33 cellular contexts compared by ENCODE assay signal in genomic region chr1:76010802-76011201, GRCh38.
DNase-seq lines count a peak whose midpoint lies in the region; ATAC-seq, FAIRE-seq and TF ChIP-seq lines count a peak whose summit lies in the region.
"Had no signal": no experiment of that assay in that cellular context is flagged by ENCODE, and none has a peak within 500 bp of the region (broad histone marks: within the 10 kb centered on the region; RNA-seq: fewer than 3 reads in every experiment).

No MANE protein-coding gene starts in this region.

- H3K9me3 ChIP-seq in K562 (replicated peaks; ENCODE audit: control insufficient read depth, insufficient read depth, low read depth, low read length) (no peaks in the 10 kb centered on the region), trophoblast cell (ENCODE audit: insufficient read depth, low read depth, low read length) (no peaks in the 10 kb centered on the region)
- H3K9me3 ChIP-seq: A549, BE2C, BLaER1, Caco-2 had no signal

- H3K4me3 ChIP-seq in K562: no peak overlapping the region
- H3K4me3 ChIP-seq in trophoblast cell (ENCODE audit: low read depth, low read length): no peak overlapping the region
- H3K4me3 ChIP-seq: A549; BLaER1; BLaER1 treated with 17β-estradiol and CSF1 and Interleukin-3, amounts not matched to agents 10 nM and 100 nM had no signal

- no peak overlapping the region for H3K27ac ChIP-seq in K562 (ENCODE audit: extremely low read depth, low read depth, low read length)
- no peak overlapping the region for H3K27ac ChIP-seq in trophoblast cell (ENCODE audit: low read depth, low read length)
- H3K27ac ChIP-seq: 22Rv1; A549; BLaER1; BLaER1 treated with 17β-estradiol and CSF1 and Interleukin-3, amounts not matched to agents 10 nM and 100 nM; C4-2B had no signal

- TF ChIP-seq CTCF in K562 (IDR thresholded peaks at IDR 0.05 in 2 of 3, conservative IDR thresholded peaks at IDR 0.05 in 1 of 3; ENCODE audit: insufficient read depth in 2 of 3, low read depth in 1 of 3, low read length in 3 of 3): no peak

- peak overlapping the region; percentile 5 for H2BK120ac ChIP-seq in trophoblast cell (ENCODE audit: insufficient read depth, low read length, poor library complexity)

- FAIRE-seq in K562 (lab: Jason Lieb, UNC): no peak
- FAIRE-seq: A204.1, A549, D721Med had no signal

- H3K36me3 ChIP-seq in K562 (ENCODE audit: control insufficient read depth, insufficient read depth, low read length) (no peaks in the 10 kb centered on the region), trophoblast cell (ENCODE audit: control insufficient read depth in 1 of 2, insufficient read depth in 2 of 2, low read length in 2 of 2) (no peaks in the 10 kb centered on the region)
- H3K36me3 ChIP-seq: BE2C; BLaER1; BLaER1 treated with 17β-estradiol and CSF1 and Interleukin-3, amounts not matched to agents 10 nM and 100 nM had no signal

- no peak for ATAC-seq in K562
- no peak for ATAC-seq in GM18517 (IDR thresholded peaks at IDR 0.05; ENCODE audit: unreplicated experiment)
- no peak for ATAC-seq in GM18867 (IDR thresholded peaks at IDR 0.05; ENCODE audit: unreplicated experiment)
- ATAC-seq: A549; CD8-positive, alpha-beta T cell had no signal

- no TSS peak for BruUV-seq in K562 (replicated peaks; lab: Mats Ljungman, UMichigan)

- no peak for TF ChIP-seq POLR2A in K562 (conservative IDR thresholded peaks at IDR 0.05)

- peak overlapping the region; percentile 44 for H2BK12ac ChIP-seq in trophoblast cell (ENCODE audit: low read length)

- peak overlapping the region; percentile 13 for H3K14ac ChIP-seq in trophoblast cell (ENCODE audit: low read length)

- TF ChIP-seq RAD21 in K562 (CRISPR knock-in tag; conservative IDR thresholded peaks at IDR 0.05 in 1 of 2, IDR thresholded peaks at IDR 0.05 in 1 of 2): no peak

- no peak overlapping the region for H4K8ac ChIP-seq in trophoblast cell (ENCODE audit: low read depth, low read length)

- H3K9me1 ChIP-seq in K562 (ENCODE audit: control insufficient read depth, insufficient read depth, low read length): no peaks in the 10 kb centered on the region

- 0% methylated on average over 4 of the region's 4 CpGs for WGBS in K562 (ENCODE audit: insufficient coverage, low coverage, missing lambda C conversion rate)
- WGBS in trophoblast cell (ENCODE audit: extremely low coverage, insufficient coverage, insufficient read length): no CpG with 5 or more reads among the region's 4 CpGs

- no peak for TF ChIP-seq EP300 in K562 (IDR thresholded peaks at IDR 0.05; ENCODE audit: low read length)

- H3K23ac ChIP-seq in trophoblast cell (ENCODE audit: low read length): no peak overlapping the region

- H4K91ac ChIP-seq in trophoblast cell (ENCODE audit: low read depth, low read length): no peak overlapping the region

- POLR2A ChIA-PET in HEK293T (lab: Yijun Ruan, JAX) (no interaction called here), K562 (lab: Yijun Ruan, JAX) (no interaction called here)

- H4K20me1 ChIP-seq in K562 (replicated peaks; ENCODE audit: control insufficient read depth, insufficient read depth, low read length): no peaks in the 10 kb centered on the region
- H4K20me1 ChIP-seq: BLaER1; BLaER1 treated with 17β-estradiol and CSF1 and Interleukin-3, amounts not matched to agents 10 nM and 100 nM had no signal

- no peak overlapping the region for H2AK5ac ChIP-seq in trophoblast cell (ENCODE audit: low read length)

- H3K79me2 ChIP-seq in K562 (ENCODE audit: control insufficient read depth, insufficient read depth, low read length): no peaks in the 10 kb centered on the region
- H3K79me2 ChIP-seq in trophoblast cell (ENCODE audit: control insufficient read depth, insufficient read depth, low read length, poor library complexity): no peaks in the 10 kb centered on the region

- CTCF ChIA-PET in HEK293T (lab: Yijun Ruan, JAX) (no interaction called here), K562 (lab: Yijun Ruan, JAX; ENCODE audit: low intra/inter-chr PET ratio) (no interaction called here)

- intact Hi-C loops in K562 (cut with micrococcal nuclease): no loop called here

- no peak overlapping the region for H3K4me2 ChIP-seq in K562 (ENCODE audit: insufficient read depth, low read length)
- H3K4me2 ChIP-seq in trophoblast cell (ENCODE audit: low read length): no peak overlapping the region
- H3K4me2 ChIP-seq: A549; BLaER1; BLaER1 treated with 17β-estradiol and CSF1 and Interleukin-3, amounts not matched to agents 10 nM and 100 nM had no signal

- H2AFZ ChIP-seq in K562 (ENCODE audit: low read depth, low read length) (no peak overlapping the region), trophoblast cell (ENCODE audit: insufficient read depth, low read length, poor library complexity) (no peak overlapping the region)

- no peak for DNase-seq in HEK293T (ENCODE audit: extremely low spot score)
- DNase-seq in K562 (ENCODE audit: extremely low read depth in 1 of 4, low spot score in 3 of 4): no peak
- no peak for DNase-seq in trophoblast cell
- DNase-seq in iPS-NIHi7 (ENCODE audit: extremely low spot score): no peak
- DNase-seq: 8988T; ACHN; AML-193; BE2C; C1 segment of cervical spinal cord; Caco-2; Calu3; CD4-positive, alpha-beta memory T cell; CD4-positive, alpha-beta T cell; CD4-positive, CD25-positive, alpha-beta regulatory T cell; CD8-positive, alpha-beta memory T cell; CD8-positive, alpha-beta T cell; COR-L47; DMS 273 treated with DMSO at 0.1 percent for 48 hours; DMS153; DMS53; DMS79; DMS79 treated with DMSO at 0.1 percent for 48 hours; DND-41; EL had no signal

- in situ Hi-C loops in K562 (cut with MboI): no loop called here

- H2BK5ac ChIP-seq in trophoblast cell (ENCODE audit: low read depth, low read length, poor library complexity): peak overlapping the region; percentile 3

- H3K9ac ChIP-seq in K562 (ENCODE audit: insufficient read depth in 1 of 2, low read depth in 2 of 2, low read length in 2 of 2) (no peak overlapping the region), trophoblast cell (ENCODE audit: low read length) (no peak overlapping the region)
- H3K9ac ChIP-seq: BLaER1; BLaER1 treated with 17β-estradiol and CSF1 and Interleukin-3, amounts not matched to agents 10 nM and 100 nM had no signal

- H3K4ac ChIP-seq in trophoblast cell (ENCODE audit: low read depth, low read length): no peak overlapping the region

- H3K27me3 ChIP-seq in K562 (ENCODE audit: control insufficient read depth in 2 of 2, insufficient read depth in 2 of 2, low read length in 2 of 2) (no peaks in the 10 kb centered on the region), trophoblast cell (ENCODE audit: insufficient read depth, low read length) (no peaks in the 10 kb centered on the region)
- H3K27me3 ChIP-seq: BE2C; BLaER1; BLaER1 treated with 17β-estradiol and CSF1 and Interleukin-3, amounts not matched to agents 10 nM and 100 nM had no signal

- H3K4me1 ChIP-seq in K562 (replicated peaks in 1 of 2; ENCODE audit: control insufficient read depth in 2 of 2, insufficient read depth in 2 of 2, low read length in 2 of 2) (no peaks in the 10 kb centered on the region), trophoblast cell (ENCODE audit: control insufficient read depth in 1 of 2, insufficient read depth in 2 of 2, low read length in 2 of 2) (peaks cover 4 to 11% of the 10 kb centered on the region in 2 experiments)
- H3K4me1 ChIP-seq: BE2C, Caco-2 had no signal

- no peak overlapping the region for H4K12ac ChIP-seq in trophoblast cell (ENCODE audit: low read depth, low read length)

- H3K79me1 ChIP-seq in trophoblast cell (ENCODE audit: low read length): peaks cover 16% of the 10 kb centered on the region

- no peak overlapping the region for H3K18ac ChIP-seq in trophoblast cell (ENCODE audit: low read length)

TF ChIP-seq in HEK293T, 16 proteins besides CTCF, POLR2A, EP300 and RAD21:
- no peak for TF ChIP-seq SUZ12 (IDR thresholded peaks at IDR 0.05)
- TF ChIP-seq LEF1 (IDR thresholded peaks at IDR 0.05; ENCODE audit: borderline replicate concordance): no peak
- TF ChIP-seq ARNT (IDR thresholded peaks at IDR 0.05): no peak
- no peak for TF ChIP-seq ELF4 (IDR thresholded peaks at IDR 0.05)
- TF ChIP-seq ZNF384 (IDR thresholded peaks at IDR 0.05): no peak
- no peak for TF ChIP-seq L3MBTL2 (conservative IDR thresholded peaks at IDR 0.05)
- TF ChIP-seq, protein P1, sequence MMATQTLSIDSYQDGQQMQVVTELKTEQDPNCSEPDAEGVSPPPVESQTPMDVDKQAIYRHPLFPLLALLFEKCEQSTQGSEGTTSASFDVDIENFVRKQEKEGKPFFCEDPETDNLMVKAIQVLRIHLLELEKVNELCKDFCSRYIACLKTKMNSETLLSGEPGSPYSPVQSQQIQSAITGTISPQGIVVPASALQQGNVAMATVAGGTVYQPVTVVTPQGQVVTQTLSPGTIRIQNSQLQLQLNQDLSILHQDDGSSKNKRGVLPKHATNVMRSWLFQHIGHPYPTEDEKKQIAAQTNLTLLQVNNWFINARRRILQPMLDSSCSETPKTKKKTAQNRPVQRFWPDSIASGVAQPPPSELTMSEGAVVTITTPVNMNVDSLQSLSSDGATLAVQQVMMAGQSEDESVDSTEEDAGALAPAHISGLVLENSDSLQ (IDR thresholded peaks at IDR 0.05): peak; percentile 67

TF ChIP-seq in K562, 482 proteins besides CTCF, POLR2A, EP300 and RAD21:
- TF ChIP-seq BMI1 (IDR thresholded peaks at IDR 0.05; ENCODE audit: low read length): no peak
- TF ChIP-seq, protein P1 (IDR thresholded peaks at IDR 0.05): peak; percentile 63
